Comparison of ENCODE assay signal across 1 cellular context in the genomic region with DNA sequence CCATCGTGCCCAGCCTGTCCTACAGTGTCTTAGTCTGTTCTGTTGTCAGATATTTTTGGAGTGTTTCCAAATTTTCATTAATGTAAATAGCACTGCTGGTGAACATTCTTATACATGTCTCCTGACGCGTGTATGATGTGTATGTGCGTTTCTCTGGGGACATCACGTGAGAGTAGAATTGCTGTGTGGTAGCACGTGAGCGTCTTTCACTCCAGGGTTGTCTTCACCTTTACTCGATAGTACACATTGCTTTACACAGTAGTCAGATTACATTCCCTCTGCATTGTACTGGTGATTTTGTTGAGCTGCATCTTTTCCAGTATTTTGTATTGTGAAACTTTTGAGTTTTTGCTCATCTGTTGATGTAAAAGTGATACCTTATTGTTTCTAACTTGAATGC.
TF ChIP-seq lines count a peak whose summit lies in the region.

No MANE protein-coding gene starts in this region.

TF ChIP-seq in GM12878, 131 proteins besides CTCF, POLR2A, EP300 and RAD21:
- TF ChIP-seq, protein P1, sequence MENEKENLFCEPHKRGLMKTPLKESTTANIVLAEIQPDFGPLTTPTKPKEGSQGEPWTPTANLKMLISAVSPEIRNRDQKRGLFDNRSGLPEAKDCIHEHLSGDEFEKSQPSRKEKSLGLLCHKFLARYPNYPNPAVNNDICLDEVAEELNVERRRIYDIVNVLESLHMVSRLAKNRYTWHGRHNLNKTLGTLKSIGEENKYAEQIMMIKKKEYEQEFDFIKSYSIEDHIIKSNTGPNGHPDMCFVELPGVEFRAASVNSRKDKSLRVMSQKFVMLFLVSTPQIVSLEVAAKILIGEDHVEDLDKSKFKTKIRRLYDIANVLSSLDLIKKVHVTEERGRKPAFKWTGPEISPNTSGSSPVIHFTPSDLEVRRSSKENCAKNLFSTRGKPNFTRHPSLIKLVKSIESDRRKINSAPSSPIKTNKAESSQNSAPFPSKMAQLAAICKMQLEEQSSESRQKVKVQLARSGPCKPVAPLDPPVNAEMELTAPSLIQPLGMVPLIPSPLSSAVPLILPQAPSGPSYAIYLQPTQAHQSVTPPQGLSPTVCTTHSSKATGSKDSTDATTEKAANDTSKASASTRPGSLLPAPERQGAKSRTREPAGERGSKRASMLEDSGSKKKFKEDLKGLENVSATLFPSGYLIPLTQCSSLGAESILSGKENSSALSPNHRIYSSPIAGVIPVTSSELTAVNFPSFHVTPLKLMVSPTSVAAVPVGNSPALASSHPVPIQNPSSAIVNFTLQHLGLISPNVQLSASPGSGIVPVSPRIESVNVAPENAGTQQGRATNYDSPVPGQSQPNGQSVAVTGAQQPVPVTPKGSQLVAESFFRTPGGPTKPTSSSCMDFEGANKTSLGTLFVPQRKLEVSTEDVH (IDR thresholded peaks at IDR 0.05; ENCODE audit: low read depth, partially characterized antibody): no peak
- no peak for TF ChIP-seq ZSCAN29 (IDR thresholded peaks at IDR 0.05)
- no peak for TF ChIP-seq KAT2A (conservative IDR thresholded peaks at IDR 0.05; ENCODE audit: control insufficient read depth, low read depth, low read length)
- TF ChIP-seq, protein P2, sequence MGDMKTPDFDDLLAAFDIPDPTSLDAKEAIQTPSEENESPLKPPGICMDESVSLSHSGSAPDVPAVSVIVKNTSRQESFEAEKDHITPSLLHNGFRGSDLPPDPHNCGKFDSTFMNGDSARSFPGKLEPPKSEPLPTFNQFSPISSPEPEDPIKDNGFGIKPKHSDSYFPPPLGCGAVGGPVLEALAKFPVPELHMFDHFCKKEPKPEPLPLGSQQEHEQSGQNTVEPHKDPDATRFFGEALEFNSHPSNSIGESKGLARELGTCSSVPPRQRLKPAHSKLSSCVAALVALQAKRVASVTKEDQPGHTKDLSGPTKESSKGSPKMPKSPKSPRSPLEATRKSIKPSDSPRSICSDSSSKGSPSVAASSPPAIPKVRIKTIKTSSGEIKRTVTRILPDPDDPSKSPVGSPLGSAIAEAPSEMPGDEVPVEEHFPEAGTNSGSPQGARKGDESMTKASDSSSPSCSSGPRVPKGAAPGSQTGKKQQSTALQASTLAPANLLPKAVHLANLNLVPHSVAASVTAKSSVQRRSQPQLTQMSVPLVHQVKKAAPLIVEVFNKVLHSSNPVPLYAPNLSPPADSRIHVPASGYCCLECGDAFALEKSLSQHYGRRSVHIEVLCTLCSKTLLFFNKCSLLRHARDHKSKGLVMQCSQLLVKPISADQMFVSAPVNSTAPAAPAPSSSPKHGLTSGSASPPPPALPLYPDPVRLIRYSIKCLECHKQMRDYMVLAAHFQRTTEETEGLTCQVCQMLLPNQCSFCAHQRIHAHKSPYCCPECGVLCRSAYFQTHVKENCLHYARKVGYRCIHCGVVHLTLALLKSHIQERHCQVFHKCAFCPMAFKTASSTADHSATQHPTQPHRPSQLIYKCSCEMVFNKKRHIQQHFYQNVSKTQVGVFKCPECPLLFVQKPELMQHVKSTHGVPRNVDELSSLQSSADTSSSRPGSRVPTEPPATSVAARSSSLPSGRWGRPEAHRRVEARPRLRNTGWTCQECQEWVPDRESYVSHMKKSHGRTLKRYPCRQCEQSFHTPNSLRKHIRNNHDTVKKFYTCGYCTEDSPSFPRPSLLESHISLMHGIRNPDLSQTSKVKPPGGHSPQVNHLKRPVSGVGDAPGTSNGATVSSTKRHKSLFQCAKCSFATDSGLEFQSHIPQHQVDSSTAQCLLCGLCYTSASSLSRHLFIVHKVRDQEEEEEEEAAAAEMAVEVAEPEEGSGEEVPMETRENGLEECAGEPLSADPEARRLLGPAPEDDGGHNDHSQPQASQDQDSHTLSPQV (IDR thresholded peaks at IDR 0.05): no peak
- TF ChIP-seq SIX5 (IDR thresholded peaks at IDR 0.05; ENCODE audit: low read depth, low read length, severe bottlenecking): no peak
- no peak for TF ChIP-seq SPI1 (IDR thresholded peaks at IDR 0.05; ENCODE audit: borderline replicate concordance, insufficient read depth, low read depth, low read length)
- no peak for TF ChIP-seq ZBTB4 (CRISPR knock-in tag; IDR thresholded peaks at IDR 0.05)
- no peak for TF ChIP-seq REST (IDR thresholded peaks at IDR 0.05; ENCODE audit: low read depth, low read length)
- TF ChIP-seq, protein P3, sequence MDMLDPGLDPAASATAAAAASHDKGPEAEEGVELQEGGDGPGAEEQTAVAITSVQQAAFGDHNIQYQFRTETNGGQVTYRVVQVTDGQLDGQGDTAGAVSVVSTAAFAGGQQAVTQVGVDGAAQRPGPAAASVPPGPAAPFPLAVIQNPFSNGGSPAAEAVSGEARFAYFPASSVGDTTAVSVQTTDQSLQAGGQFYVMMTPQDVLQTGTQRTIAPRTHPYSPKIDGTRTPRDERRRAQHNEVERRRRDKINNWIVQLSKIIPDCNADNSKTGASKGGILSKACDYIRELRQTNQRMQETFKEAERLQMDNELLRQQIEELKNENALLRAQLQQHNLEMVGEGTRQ (IDR thresholded peaks at IDR 0.05; ENCODE audit: borderline replicate concordance, low read depth, low read length): no peak
- no peak for TF ChIP-seq ZNF207 (IDR thresholded peaks at IDR 0.05; ENCODE audit: borderline replicate concordance)
- no peak for TF ChIP-seq NFIC (IDR thresholded peaks at IDR 0.05; ENCODE audit: low read depth, low read length)
- no peak for TF ChIP-seq PAX8 (IDR thresholded peaks at IDR 0.05)
- TF ChIP-seq, protein P4, sequence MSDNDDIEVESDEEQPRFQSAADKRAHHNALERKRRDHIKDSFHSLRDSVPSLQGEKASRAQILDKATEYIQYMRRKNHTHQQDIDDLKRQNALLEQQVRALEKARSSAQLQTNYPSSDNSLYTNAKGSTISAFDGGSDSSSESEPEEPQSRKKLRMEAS (IDR thresholded peaks at IDR 0.05; ENCODE audit: low read depth, low read length): no peak
- TF ChIP-seq JUNB (IDR thresholded peaks at IDR 0.05): no peak
- TF ChIP-seq DPF2 (IDR thresholded peaks at IDR 0.05): no peak
- TF ChIP-seq EGR1 (IDR thresholded peaks at IDR 0.05; ENCODE audit: borderline replicate concordance in 1 of 2, low read depth in 2 of 2, low read length in 2 of 2): no peak
- no peak for TF ChIP-seq HDGF (IDR thresholded peaks at IDR 0.05)
